In genomic region chr12:106078358-106079025, GRCh38 we compare ENCODE assay signal across 9 cellular contexts.
DNase-seq lines count a peak whose midpoint lies in the region; ATAC-seq and TF ChIP-seq lines count a peak whose summit lies in the region.
"Had no signal": no experiment of that assay in that cellular context is flagged by ENCODE, and none has a peak within 500 bp of the region (broad histone marks: within the 10 kb centered on the region; RNA-seq: fewer than 3 reads in every experiment).

No MANE protein-coding gene starts in this region.

- H3K36me3 ChIP-seq in cardiac muscle cell, result no peaks in the 10 kb centered on the region
- H3K36me3 ChIP-seq in sigmoid colon, result no peaks in the 10 kb centered on the region
- peaks cover 0 to 16% (median 3%) of the 10 kb centered on the region in 4 donors for H3K36me3 ChIP-seq in stomach

- DNase-seq in HCEC 1CT (peak; percentile 41), amygdala (lab: John Stamatoyannopoulos, UW) (peak in 48 of 56 donors; percentile 10 to 84 (median 56)), cardiac muscle cell (ENCODE audit: low read depth in 1 of 2, low spot score in 1 of 2) (peak in 1 of 2 donors; percentile 54), sigmoid colon (peak; percentile 75), NCI-H82 treated with DMSO at 0.1 percent for 48 hours (lab: John Stamatoyannopoulos, UW; ENCODE audit: unreplicated experiment) (no peak), stomach (no peak)
- DNase-seq in activated naive CD4-positive, alpha-beta T cell treated with Interleukin-2 at 50 U/mL for 16 hours, result no peak
- DNase-seq: activated naive CD4-positive, alpha-beta T cell treated with anti-CD3 and anti-CD28 coated beads for 36 hours had no signal

- H3K4me3 ChIP-seq in cardiac muscle cell, result no peak overlapping the region
- no peak overlapping the region for H3K4me3 ChIP-seq in sigmoid colon
- no peak overlapping the region for H3K4me3 ChIP-seq in stomach

- H3K4me1 ChIP-seq in cardiac muscle cell (ENCODE audit: low read depth) (peaks cover 37% of the 10 kb centered on the region), sigmoid colon (peaks cover 0 to 49% (median 47%) of the 10 kb centered on the region in 4 donors), stomach (peaks cover 5 to 41% (median 22%) of the 10 kb centered on the region in 4 donors)

- TF ChIP-seq CTCF in cardiac muscle cell (IDR thresholded peaks at IDR 0.05; ENCODE audit: low read depth, low read length), result no peak
- no peak for TF ChIP-seq CTCF in sigmoid colon (IDR thresholded peaks at IDR 0.05)
- TF ChIP-seq CTCF in stomach (IDR thresholded peaks at IDR 0.05), result no peak

- WGBS in sigmoid colon, 2 donors, result 27 to 57% methylated on average over 10 of the region's 10 CpGs
- WGBS in stomach, 5 donors, result 78 to 89% (median 81%) methylated on average over 10 of the region's 10 CpGs

- TF ChIP-seq POLR2A in sigmoid colon (IDR thresholded peaks at IDR 0.05), result no peak
- no peak for TF ChIP-seq POLR2A in stomach (IDR thresholded peaks at IDR 0.05)

- H3K9me3 ChIP-seq in cardiac muscle cell (ENCODE audit: low read depth), result no peaks in the 10 kb centered on the region
- H3K9me3 ChIP-seq in sigmoid colon, result no peaks in the 10 kb centered on the region
- no peaks in the 10 kb centered on the region for H3K9me3 ChIP-seq in stomach

- intact Hi-C loops in sigmoid colon (cut with DNase I) (loop anchor here (10.0 kb wide), 1 partner anchor 154 kb away; no protein-coding TSS in a partner anchor), stomach (cut with DNase I; ENCODE audit: low total_unique reads) (no loop called here)

- H3K27me3 ChIP-seq in cardiac muscle cell (no peaks in the 10 kb centered on the region), sigmoid colon (no peaks in the 10 kb centered on the region), stomach (no peaks in the 10 kb centered on the region)

- H3K27ac ChIP-seq in cardiac muscle cell (peak overlapping the region; percentile 29), sigmoid colon (peak overlapping the region in 1 of 4 donors; percentile 39), stomach (no peak overlapping the region)

- no peak for ATAC-seq in GM18909 (IDR thresholded peaks at IDR 0.05; ENCODE audit: poor library complexity, unreplicated experiment)

- no peak for TF ChIP-seq EP300 in sigmoid colon (IDR thresholded peaks at IDR 0.05)
- no peak for TF ChIP-seq EP300 in stomach (IDR thresholded peaks at IDR 0.05)

Comparison
In these comparisons a context has a peak if more than half of its experiments do, and no peak if none do; other contexts are left out.
1. DNase-seq: peak in HCEC 1CT (single experiment), amygdala (48 of 56) and sigmoid colon (single experiment); none in NCI-H82 treated with DMSO at 0.1 percent for 48 hours (single experiment), stomach (single experiment) and activated naive CD4-positive, alpha-beta T cell treated with Interleukin-2 at 50 U/mL for 16 hours (single experiment).